Comparison of ENCODE assay signal across 8 cellular contexts in genomic region chr1:35556494-35557117, GRCh38. TPM values are rescaled to one million over a fixed set of nuclear protein-coding genes. Genes with fewer than 3 reads are reported as not detected.
DNase-seq lines count a peak whose midpoint lies in the region; ATAC-seq and TF ChIP-seq lines count a peak whose summit lies in the region.

No MANE protein-coding gene starts in this region.

- peak overlapping the region; percentile 93 to 95 for H3K4me3 Mint-ChIP-seq in CD14-positive monocyte
- H3K4me3 Mint-ChIP-seq in activated naive CD8-positive, alpha-beta T cell treated with anti-CD3 and anti-CD28 coated beads, Interleukin-2, amount 50 U/mL, for 24 hours, result peak overlapping the region; percentile 94

- DNase-seq in CD14-positive monocyte (ENCODE audit: low spot score) (no peak), upper lobe of right lung (no peak), middle frontal gyrus (ENCODE audit: extremely low spot score, low spot score) (no peak), NOMO-1 treated with DMSO at 0.1 percent for 48 hours (lab: John Stamatoyannopoulos, UW; ENCODE audit: unreplicated experiment) (no peak)
- DNase-seq in activated naive CD8-positive, alpha-beta T cell treated with anti-CD3 and anti-CD28 coated beads, Interleukin-2, amount 50 U/mL, for 24 hours, result no peak

- H3K4me1 ChIP-seq in liver (ENCODE audit: control insufficient read depth in 4 of 4, insufficient read depth in 4 of 4, low read length in 3 of 4) (peaks cover 2 to 63% (median 49%) of the 10 kb centered on the region in 4 donors), upper lobe of right lung (peaks cover 39% of the 10 kb centered on the region)

- H3K4me3 ChIP-seq in liver (ENCODE audit: low read depth in 1 of 3, low read length in 3 of 3) (peak overlapping the region; percentile 88 to 96 (median 90)), upper lobe of right lung (peak overlapping the region; percentile 97)

- no peaks in the 10 kb centered on the region for H3K27me3 ChIP-seq in liver (ENCODE audit: control insufficient read depth in 4 of 4, insufficient read depth in 4 of 4, low read length in 3 of 4)
- no peaks in the 10 kb centered on the region for H3K27me3 ChIP-seq in upper lobe of right lung

- ATAC-seq in HG03571 (IDR thresholded peaks at IDR 0.05; ENCODE audit: unreplicated experiment), result peak; percentile 1
- ATAC-seq in activated naive CD8-positive, alpha-beta T cell treated with anti-CD3 and anti-CD28 coated beads, Interleukin-2, amount 50 U/mL, for 24 hours, result no peak
- no peak for ATAC-seq in upper lobe of right lung
- no peak for ATAC-seq in HG03139 (IDR thresholded peaks at IDR 0.05; ENCODE audit: unreplicated experiment)

- H3K9me3 ChIP-seq in liver (ENCODE audit: control insufficient read depth in 4 of 4, low read length in 3 of 4), result no peaks in the 10 kb centered on the region
- no peaks in the 10 kb centered on the region for H3K9me3 ChIP-seq in upper lobe of right lung

- H3K4me1 Mint-ChIP-seq in CD14-positive monocyte, result peaks cover 56% of the 10 kb centered on the region
- H3K4me1 Mint-ChIP-seq in activated naive CD8-positive, alpha-beta T cell treated with anti-CD3 and anti-CD28 coated beads, Interleukin-2, amount 50 U/mL, for 24 hours, result peaks cover 49% of the 10 kb centered on the region

- H3K9ac ChIP-seq in liver (ENCODE audit: low read depth in 1 of 2, low read length in 2 of 2), result peak overlapping the region; percentile 83 to 85

- H3K36me3 Mint-ChIP-seq in CD14-positive monocyte, result peaks cover 33 to 45% of the 10 kb centered on the region in 2 donors
- peaks cover 20% of the 10 kb centered on the region for H3K36me3 Mint-ChIP-seq in activated naive CD8-positive, alpha-beta T cell treated with anti-CD3 and anti-CD28 coated beads, Interleukin-2, amount 50 U/mL, for 24 hours (ENCODE audit: low read depth)

- no peak for TF ChIP-seq RAD21 in liver (IDR thresholded peaks at IDR 0.05)

- H3K27me3 Mint-ChIP-seq in CD14-positive monocyte (ENCODE audit: low read depth in 3 of 3), result peaks cover 0 to 1% (median 0%) of the 10 kb centered on the region in 3 donors
- no peaks in the 10 kb centered on the region for H3K27me3 Mint-ChIP-seq in activated naive CD8-positive, alpha-beta T cell treated with anti-CD3 and anti-CD28 coated beads, Interleukin-2, amount 50 U/mL, for 24 hours

- TF ChIP-seq CTCF in CD14-positive monocyte (IDR thresholded peaks at IDR 0.05) (no peak), liver (IDR thresholded peaks at IDR 0.05; ENCODE audit: low read depth, low read length, missing input control) (no peak), upper lobe of right lung (IDR thresholded peaks at IDR 0.05) (no peak)

- H3K27ac Mint-ChIP-seq in CD14-positive monocyte, result peak overlapping the region; percentile 37 to 83 (median 62)
- peak overlapping the region; percentile 73 for H3K27ac Mint-ChIP-seq in activated naive CD8-positive, alpha-beta T cell treated with anti-CD3 and anti-CD28 coated beads, Interleukin-2, amount 50 U/mL, for 24 hours

- H3K27ac ChIP-seq in liver (ENCODE audit: low read depth in 1 of 2, low read length in 2 of 2), result peak overlapping the region; percentile 98 to 99
- H3K27ac ChIP-seq in upper lobe of right lung, result peak overlapping the region; percentile 96

- peaks cover 0 to 15% (median 11%) of the 10 kb centered on the region in 4 donors for H3K36me3 ChIP-seq in liver (ENCODE audit: control insufficient read depth in 4 of 4, insufficient read depth in 3 of 4, low read depth in 1 of 4, low read length in 3 of 4)
- peaks cover 24% of the 10 kb centered on the region for H3K36me3 ChIP-seq in upper lobe of right lung

- WGBS in liver, result 1% methylated on average over 17 of the region's 17 CpGs

- no peaks in the 10 kb centered on the region for H3K9me3 Mint-ChIP-seq in CD14-positive monocyte
- H3K9me3 Mint-ChIP-seq in activated naive CD8-positive, alpha-beta T cell treated with anti-CD3 and anti-CD28 coated beads, Interleukin-2, amount 50 U/mL, for 24 hours, result no peaks in the 10 kb centered on the region

- intact Hi-C loops in CD14-positive monocyte (cut with micrococcal nuclease) (loop anchor here (5.0 to 10.0 kb wide), 5 partner anchors 104 to 364 kb away; partner anchors contain the start of gene SFPQ (in 2 of the 2)), upper lobe of right lung (cut with DNase I) (no loop called here)

TF ChIP-seq in liver, 16 proteins besides CTCF, POLR2A, EP300 and RAD21:
- TF ChIP-seq HNF4G (IDR thresholded peaks at IDR 0.05) (no peak), EGR1 (IDR thresholded peaks at IDR 0.05; ENCODE audit: low read depth in 2 of 2) (no peak), FOXA2 (IDR thresholded peaks at IDR 0.05) (no peak), FOXA1 (IDR thresholded peaks at IDR 0.05) (no peak)

RNA-seq across cellular contexts. Expression of gene KIAA0319L, which starts 0.6 kb away (rescaled TPM):
- polyA plus RNA-seq in CD14-positive monocyte, result 10 to 100 TPM; 20.6 to 28.6 TPM
- total RNA-seq in liver, result 100 to 1,000 TPM in 1 of 2 donors, 10 to 100 TPM in 1; 27.5 to 107 TPM
- polyA plus RNA-seq in liver, result 10 to 100 TPM; 27.0 to 28.3 TPM
- 87.7 TPM for total RNA-seq in upper lobe of right lung

RNA-seq across cellular contexts. Expression of gene NCDN, which starts 1.0 kb away (rescaled TPM):
- polyA plus RNA-seq in CD14-positive monocyte (1 to 10 TPM; 5.0 to 7.0 TPM), liver (1 to 10 TPM; 2.7 to 7.9 TPM)
- total RNA-seq in liver (1 to 10 TPM; 4.4 to 6.9 TPM), upper lobe of right lung (24.8 TPM)

RNA-seq across cellular contexts. Expression of gene TFAP2E, which starts 16.5 kb away (rescaled TPM):
- polyA plus RNA-seq in CD14-positive monocyte (1 to 10 TPM in 1 of 2 donors, under 1 TPM in 1; 0.77 to 1.5 TPM), liver (under 1 TPM; 0.07 to 0.21 TPM)
- total RNA-seq in liver (under 1 TPM; 0.08 to 0.09 TPM), upper lobe of right lung (1.9 TPM)
